8 cellular contexts compared by ENCODE assay signal in genomic region chr2:95159690-95160449, GRCh38. TPM values are rescaled to one million over a fixed set of nuclear protein-coding genes. Genes with fewer than 3 reads are reported as not detected.
DNase-seq lines count a peak whose midpoint lies in the region; ATAC-seq and TF ChIP-seq lines count a peak whose summit lies in the region.

TSS of gene ZNF514 (minus strand) at chr2:95159848. CDS start at chr2:95153253, 6,595 bp downstream.

- H3F3A ChIP-seq in Loucy (ENCODE audit: low read depth) = no peaks in the 10 kb centered on the region

- H4K91ac ChIP-seq in trophoblast cell (ENCODE audit: low read depth, low read length) = peak within 1 kb of the TSS; percentile 60

- H3K4me3 Mint-ChIP-seq in activated naive CD8-positive, alpha-beta T cell treated with anti-CD3 and anti-CD28 coated beads, Interleukin-2, amount 50 U/mL, for 24 hours = peak within 1 kb of the TSS; percentile 81

- intact Hi-C loops in heart left ventricle (cut with DNase I) = loop anchor here in 4 of 10 donors (2.0 to 5.0 kb wide), 3 partner anchors 37 to 47 kb away; partner anchors contain the start of genes MRPS5 (in 3 of the 4) and ZNF892 (in 1 of the 4)
- intact Hi-C loops in tibial artery (cut with DNase I; ENCODE audit: low total_unique reads) = loop anchor here (5.0 kb wide), 1 partner anchor 38 kb away; the partner anchor contains the start of gene MRPS5

- peaks cover 10% of the 10 kb centered on the region for H3K79me1 ChIP-seq in trophoblast cell (ENCODE audit: low read length)

- H2BK120ac ChIP-seq in trophoblast cell (ENCODE audit: insufficient read depth, low read length, poor library complexity) = peak within 1 kb of the TSS; percentile 86

- H3K27me3 Mint-ChIP-seq in activated naive CD8-positive, alpha-beta T cell treated with anti-CD3 and anti-CD28 coated beads, Interleukin-2, amount 50 U/mL, for 24 hours = no peaks in the 10 kb centered on the region

- no peaks in the 10 kb centered on the region for H3K9me3 ChIP-seq in Loucy (ENCODE audit: insufficient read depth, low read depth, low read length)
- H3K9me3 ChIP-seq in heart left ventricle = peaks cover 0 to 10% (median 0%) of the 10 kb centered on the region in 12 donors
- H3K9me3 ChIP-seq in trophoblast cell (ENCODE audit: insufficient read depth, low read depth, low read length) = no peaks in the 10 kb centered on the region
- H3K9me3 ChIP-seq in tibial artery = no peaks in the 10 kb centered on the region

- H2BK12ac ChIP-seq in trophoblast cell (ENCODE audit: low read length) = peak within 1 kb of the TSS; percentile 54

- H3K27me3 ChIP-seq in Loucy (ENCODE audit: insufficient read depth, low read length, poor library complexity, severe bottlenecking) = no peaks in the 10 kb centered on the region
- no peaks in the 10 kb centered on the region for H3K27me3 ChIP-seq in heart left ventricle
- H3K27me3 ChIP-seq in trophoblast cell (ENCODE audit: insufficient read depth, low read length) = no peaks in the 10 kb centered on the region
- H3K27me3 ChIP-seq in tibial artery = no peaks in the 10 kb centered on the region

- H2BK5ac ChIP-seq in trophoblast cell (ENCODE audit: low read depth, low read length, poor library complexity) = no peak within 1 kb of the TSS

- TF ChIP-seq CTCF in Loucy (conservative IDR thresholded peaks at IDR 0.05; ENCODE audit: low read length) = no peak
- no peak for TF ChIP-seq CTCF in heart left ventricle (IDR thresholded peaks at IDR 0.05)
- TF ChIP-seq CTCF in tibial artery (IDR thresholded peaks at IDR 0.05) = no peak

- peak in 1 of 2 donors; percentile 33 for TF ChIP-seq POLR2A in heart left ventricle (IDR thresholded peaks at IDR 0.05)

- H3K14ac ChIP-seq in trophoblast cell (ENCODE audit: low read length) = peak within 1 kb of the TSS; percentile 81

- H3K79me2 ChIP-seq in Loucy (ENCODE audit: insufficient read depth, low read length) (peaks cover 13% of the 10 kb centered on the region; the same call in 1 of the 2 replicates), trophoblast cell (ENCODE audit: control insufficient read depth, insufficient read depth, low read length, poor library complexity) (peaks cover 5% of the 10 kb centered on the region)

- H2AFZ ChIP-seq in Loucy (ENCODE audit: low read length) (peak within 1 kb of the TSS; percentile 89), trophoblast cell (ENCODE audit: insufficient read depth, low read length, poor library complexity) (peak within 1 kb of the TSS; percentile 83)

- DNase-seq in ELR (ENCODE audit: low read depth) (peak; percentile 80), H4 (ENCODE audit: low spot score) (peak; percentile 23), SW480 (ENCODE audit: low spot score) (peak; percentile 78), heart left ventricle (peak; percentile 79 to 90 (median 87)), trophoblast cell (peak; percentile 59 to 72), tibial artery (peak; percentile 77 to 90)
- peak; percentile 80 for DNase-seq in activated naive CD8-positive, alpha-beta T cell treated with anti-CD3 and anti-CD28 coated beads, Interleukin-2, amount 50 U/mL, for 24 hours

- peak within 1 kb of the TSS; percentile 96 for H3K18ac ChIP-seq in trophoblast cell (ENCODE audit: low read length)

- peaks cover 26% of the 10 kb centered on the region for H3K36me3 Mint-ChIP-seq in activated naive CD8-positive, alpha-beta T cell treated with anti-CD3 and anti-CD28 coated beads, Interleukin-2, amount 50 U/mL, for 24 hours (ENCODE audit: low read depth)

- peaks cover 14% of the 10 kb centered on the region for H3K9me3 Mint-ChIP-seq in activated naive CD8-positive, alpha-beta T cell treated with anti-CD3 and anti-CD28 coated beads, Interleukin-2, amount 50 U/mL, for 24 hours

- peak within 1 kb of the TSS; percentile 13 for H3K4ac ChIP-seq in trophoblast cell (ENCODE audit: low read depth, low read length)

- H3K9ac ChIP-seq in Loucy (ENCODE audit: low read depth, low read length, poor library complexity, severe bottlenecking) = peak within 1 kb of the TSS; percentile 74
- peak within 1 kb of the TSS; percentile 83 for H3K9ac ChIP-seq in trophoblast cell (ENCODE audit: low read length)

- H2AK5ac ChIP-seq in trophoblast cell (ENCODE audit: low read length) = peak within 1 kb of the TSS; percentile 84

- H4K12ac ChIP-seq in trophoblast cell (ENCODE audit: low read depth, low read length) = peak within 1 kb of the TSS; percentile 77

- H3K4me3 ChIP-seq in Loucy (ENCODE audit: low read length, poor library complexity, severe bottlenecking) (peak within 1 kb of the TSS; percentile 76), heart left ventricle (peak within 1 kb of the TSS; percentile 50 to 93 (median 81)), trophoblast cell (ENCODE audit: low read depth, low read length) (peak within 1 kb of the TSS; percentile 90), tibial artery (peak within 1 kb of the TSS; percentile 82 to 87)

- peak; percentile 85 for ATAC-seq in activated naive CD8-positive, alpha-beta T cell treated with anti-CD3 and anti-CD28 coated beads, Interleukin-2, amount 50 U/mL, for 24 hours
- peak; percentile 68 to 93 (median 91) for ATAC-seq in heart left ventricle

- H4K20me1 ChIP-seq in Loucy (ENCODE audit: insufficient read depth, low read length, poor library complexity, severe bottlenecking) = no peaks in the 10 kb centered on the region

- WGBS in heart left ventricle, 4 donors = 8 to 30% (median 17%) methylated on average over 19 to 64 of the region's 64 CpGs
- WGBS in trophoblast cell (ENCODE audit: extremely low coverage, insufficient coverage, insufficient read length) = no CpG with 5 or more reads among the region's 64 CpGs

- peak within 1 kb of the TSS; percentile 35 to 91 (median 80) for H3K27ac ChIP-seq in heart left ventricle
- H3K27ac ChIP-seq in trophoblast cell (ENCODE audit: low read depth, low read length) = no peak within 1 kb of the TSS
- H3K27ac ChIP-seq in tibial artery = peak within 1 kb of the TSS; percentile 90 to 92

- peak within 1 kb of the TSS; percentile 95 for H4K8ac ChIP-seq in trophoblast cell (ENCODE audit: low read depth, low read length)

- H3K36me3 ChIP-seq in Loucy (ENCODE audit: insufficient read depth, low read length) (no peaks in the 10 kb centered on the region), heart left ventricle (peaks cover 0 to 22% (median 15%) of the 10 kb centered on the region in 9 donors), trophoblast cell (ENCODE audit: control insufficient read depth in 1 of 2, insufficient read depth in 2 of 2, low read length in 2 of 2) (peaks cover 7 to 14% of the 10 kb centered on the region in 2 experiments), tibial artery (peaks cover 19 to 27% (median 20%) of the 10 kb centered on the region in 3 donors)

- H3K4me1 Mint-ChIP-seq in activated naive CD8-positive, alpha-beta T cell treated with anti-CD3 and anti-CD28 coated beads, Interleukin-2, amount 50 U/mL, for 24 hours = peaks cover 23% of the 10 kb centered on the region

- H3K27ac Mint-ChIP-seq in activated naive CD8-positive, alpha-beta T cell treated with anti-CD3 and anti-CD28 coated beads, Interleukin-2, amount 50 U/mL, for 24 hours = peak within 1 kb of the TSS; percentile 70

- peak within 1 kb of the TSS; percentile 83 for H3K4me2 ChIP-seq in Loucy (ENCODE audit: low read depth, low read length, poor library complexity, severe bottlenecking)
- H3K4me2 ChIP-seq in trophoblast cell (ENCODE audit: low read length) = peak within 1 kb of the TSS; percentile 95

- H3K4me1 ChIP-seq in Loucy (ENCODE audit: insufficient read depth, low read length, poor library complexity, severe bottlenecking) = peaks cover 20% of the 10 kb centered on the region
- peaks cover 5 to 36% (median 22%) of the 10 kb centered on the region in 12 donors for H3K4me1 ChIP-seq in heart left ventricle
- peaks cover 5 to 8% of the 10 kb centered on the region in 2 experiments for H3K4me1 ChIP-seq in trophoblast cell (ENCODE audit: control insufficient read depth in 1 of 2, insufficient read depth in 2 of 2, low read length in 2 of 2)
- peaks cover 0 to 24% (median 17%) of the 10 kb centered on the region in 4 donors for H3K4me1 ChIP-seq in tibial artery

- no peaks in the 10 kb centered on the region for H3K9me2 ChIP-seq in Loucy (replicated peaks; ENCODE audit: low read depth, low read length)

- no peak within 1 kb of the TSS for H3K23ac ChIP-seq in trophoblast cell (ENCODE audit: low read length)

RNA-seq across cellular contexts. Expression of gene ZNF514, which starts in this region (rescaled TPM):
- 2.7 and 5.4 TPM in 2 replicates for total RNA-seq in H4 (2014; rRNA removed; shearing (Covaris generic))
- total RNA-seq in heart left ventricle = 10 to 100 TPM in 6 of 9 donors, 1 to 10 TPM in 3; 6.1 to 16.8 (median 11.2) TPM
- polyA plus RNA-seq in heart left ventricle = 10 to 100 TPM in 1 of 2 donors, 1 to 10 TPM in 1; 7.4 to 11.9 TPM
- 8.8 and 8.9 TPM in 2 replicates for polyA plus RNA-seq in trophoblast cell (2013)

Comparison
In these comparisons a context has a peak if more than half of its experiments do, and no peak if none do; other contexts are left out.
1. DNase-seq: peak in every context shown above with its lines; median percentile 87 in heart left ventricle; 84 in tibial artery; 80 in ELR; 80 in activated naive CD8-positive, alpha-beta T cell treated with anti-CD3 and anti-CD28 coated beads, Interleukin-2, amount 50 U/mL, for 24 hours; 78 in SW480; 66 in trophoblast cell; 23 in H4.